Comparison of ENCODE assay signal across 21 cellular contexts in the genomic region with DNA sequence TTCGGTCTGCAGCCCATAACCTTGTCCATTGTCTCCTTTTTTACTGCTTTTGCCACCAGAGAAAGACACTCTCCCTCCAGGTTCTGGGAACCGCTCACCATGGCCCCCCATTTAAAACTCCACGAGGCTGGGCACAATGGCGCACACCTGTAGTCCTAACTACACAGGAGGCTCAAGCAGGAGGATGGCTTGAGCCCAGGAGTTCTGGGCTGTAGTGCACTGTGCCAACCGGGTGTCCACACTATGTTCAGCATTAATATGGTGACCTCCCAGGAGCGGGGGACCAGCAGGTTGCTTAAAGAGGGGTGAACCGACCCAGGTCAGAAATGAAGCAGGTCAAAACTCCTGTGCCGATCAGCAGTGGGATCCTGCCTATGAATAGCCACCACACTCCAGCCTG.
"Had no signal": no experiment of that assay in that cellular context is flagged by ENCODE, and none has a peak within 500 bp of the region (broad histone marks: within the 10 kb centered on the region; RNA-seq: fewer than 3 reads in every experiment).

No MANE protein-coding gene starts in this region.

- H3K4me1 ChIP-seq: colonic mucosa, left lung had no signal

- H3K27ac ChIP-seq: colonic mucosa, epithelial cell of prostate, esophagus squamous epithelium, gastrocnemius medialis, heart right ventricle, left lung, lower lobe of right lung had no signal

- H3K36me3 ChIP-seq: colonic mucosa, esophagus squamous epithelium, gastrocnemius medialis, heart right ventricle, left lung, lower lobe of right lung had no signal

- H3K9me3 ChIP-seq: colonic mucosa, esophagus squamous epithelium, gastrocnemius medialis, heart right ventricle, left lung, lower lobe of right lung had no signal

- ATAC-seq: effector memory CD8-positive, alpha-beta T cell; esophagus mucosa; gastrocnemius medialis; heart right ventricle; left cardiac atrium; left lung; left ventricle myocardium superior; lower lobe of right lung had no signal

- H3K27me3 ChIP-seq: colonic mucosa, gastrocnemius medialis had no signal

- DNase-seq: colonic mucosa; cortex of kidney; effector memory CD8-positive, alpha-beta T cell; endodermal cell; erythroblast; esophagus squamous epithelium; foreskin fibroblast; foreskin melanocyte; gastrocnemius medialis; glutamatergic neuron; head of caudate nucleus; heart right ventricle; hippocampal formation; left cardiac atrium; left lung; left ventricle myocardium superior; lower lobe of right lung; mesendoderm; midbrain had no signal

- H3K4me3 ChIP-seq: colonic mucosa, esophagus squamous epithelium, gastrocnemius medialis, heart right ventricle, left lung, lower lobe of right lung had no signal
